ENCODE assay signal across 9 cellular contexts in genomic region chr18:75226301-75226955, GRCh38. TPM values are rescaled to one million over a fixed set of nuclear protein-coding genes. Genes with fewer than 3 reads are reported as not detected.
DNase-seq lines count a peak whose midpoint lies in the region; FAIRE-seq and TF ChIP-seq lines count a peak whose summit lies in the region.
"Had no signal": no experiment of that assay in that cellular context is flagged by ENCODE, and none has a peak within 500 bp of the region (broad histone marks: within the 10 kb centered on the region; RNA-seq: fewer than 3 reads in every experiment).

No MANE protein-coding gene starts in this region.

- H3K27ac Mint-ChIP-seq in activated naive CD4-positive, alpha-beta T cell treated with anti-CD3 and anti-CD28 coated beads, Interleukin-2, amount 50 U/mL, for 24 hours, result peak overlapping the region; percentile 32
- H3K27ac Mint-ChIP-seq in nephron progenitor cell, result peak overlapping the region; percentile 98

- H3K4me3 Mint-ChIP-seq in activated naive CD4-positive, alpha-beta T cell treated with anti-CD3 and anti-CD28 coated beads, Interleukin-2, amount 50 U/mL, for 24 hours, result peak overlapping the region; percentile 63
- peak overlapping the region; percentile 69 for H3K4me3 Mint-ChIP-seq in nephron progenitor cell

- no peak for TF ChIP-seq POLR2A in vagina (IDR thresholded peaks at IDR 0.05)
- no peak for TF ChIP-seq POLR2A in H54 (IDR thresholded peaks at IDR 0.05; ENCODE audit: low read depth, low read length)

- peaks cover 91% of the 10 kb centered on the region for H3K4me1 Mint-ChIP-seq in activated naive CD4-positive, alpha-beta T cell treated with anti-CD3 and anti-CD28 coated beads, Interleukin-2, amount 50 U/mL, for 24 hours
- peaks cover 98% of the 10 kb centered on the region for H3K4me1 Mint-ChIP-seq in nephron progenitor cell

- no peaks in the 10 kb centered on the region for H3K36me3 ChIP-seq in vagina

- DNase-seq in activated naive CD4-positive, alpha-beta T cell treated with anti-CD3 and anti-CD28 coated beads, Interleukin-2, amount 50 U/mL, for 16 hours, result no peak
- DNase-seq in fibroblast of pulmonary artery (ENCODE audit: low read depth) (no peak), nephron progenitor cell (peak; percentile 69), vagina (ENCODE audit: extremely low spot score in 2 of 2) (no peak), HK-2 (ENCODE audit: unreplicated experiment) (no peak), H54 (ENCODE audit: insufficient read length, low spot score) (no peak), NCI-H748 treated with DMSO at 0.1 percent for 48 hours (lab: John Stamatoyannopoulos, UW) (no peak)
- DNase-seq: NCI-H1694 had no signal

- peak overlapping the region; percentile 58 for H3K27ac ChIP-seq in vagina

- no peaks in the 10 kb centered on the region for H3K9me3 Mint-ChIP-seq in activated naive CD4-positive, alpha-beta T cell treated with anti-CD3 and anti-CD28 coated beads, Interleukin-2, amount 50 U/mL, for 24 hours
- H3K9me3 Mint-ChIP-seq in nephron progenitor cell, result no peaks in the 10 kb centered on the region

- H3K4me3 ChIP-seq in fibroblast of pulmonary artery (replicated peaks; ENCODE audit: low read depth, low read length) (peak overlapping the region; percentile 27), vagina (peak overlapping the region; percentile 22 to 33)

- no peak for TF ChIP-seq CTCF in fibroblast of pulmonary artery (IDR thresholded peaks at IDR 0.05; ENCODE audit: low read length, missing control alignments)
- TF ChIP-seq CTCF in nephron progenitor cell (IDR thresholded peaks at IDR 0.05), result no peak
- no peak for TF ChIP-seq CTCF in vagina (IDR thresholded peaks at IDR 0.05)

- no peaks in the 10 kb centered on the region for H3K27me3 ChIP-seq in vagina

- peaks cover 5% of the 10 kb centered on the region for H3K36me3 Mint-ChIP-seq in activated naive CD4-positive, alpha-beta T cell treated with anti-CD3 and anti-CD28 coated beads, Interleukin-2, amount 50 U/mL, for 24 hours
- peaks cover 23% of the 10 kb centered on the region for H3K36me3 Mint-ChIP-seq in nephron progenitor cell (ENCODE audit: low read depth)

- no peaks in the 10 kb centered on the region for H3K27me3 Mint-ChIP-seq in activated naive CD4-positive, alpha-beta T cell treated with anti-CD3 and anti-CD28 coated beads, Interleukin-2, amount 50 U/mL, for 24 hours
- no peaks in the 10 kb centered on the region for H3K27me3 Mint-ChIP-seq in nephron progenitor cell (ENCODE audit: low read depth, poor library complexity)

- intact Hi-C loops in vagina (cut with DNase I), result no loop called here

- no peaks in the 10 kb centered on the region for H3K9me3 ChIP-seq in vagina

- FAIRE-seq in H54 (lab: Jason Lieb, UNC), result no peak

- H3K4me1 ChIP-seq in vagina, result peaks cover 73% of the 10 kb centered on the region

RNA-seq across cellular contexts. Expression of gene TSHZ1, which starts 15.8 kb away (rescaled TPM):
- 23.3 TPM for total RNA-seq in vagina

RNA-seq across cellular contexts. Expression of gene PTGR3, which starts 17.5 kb away (rescaled TPM):
- total RNA-seq in vagina, result 16.0 TPM
